In the genomic region with DNA sequence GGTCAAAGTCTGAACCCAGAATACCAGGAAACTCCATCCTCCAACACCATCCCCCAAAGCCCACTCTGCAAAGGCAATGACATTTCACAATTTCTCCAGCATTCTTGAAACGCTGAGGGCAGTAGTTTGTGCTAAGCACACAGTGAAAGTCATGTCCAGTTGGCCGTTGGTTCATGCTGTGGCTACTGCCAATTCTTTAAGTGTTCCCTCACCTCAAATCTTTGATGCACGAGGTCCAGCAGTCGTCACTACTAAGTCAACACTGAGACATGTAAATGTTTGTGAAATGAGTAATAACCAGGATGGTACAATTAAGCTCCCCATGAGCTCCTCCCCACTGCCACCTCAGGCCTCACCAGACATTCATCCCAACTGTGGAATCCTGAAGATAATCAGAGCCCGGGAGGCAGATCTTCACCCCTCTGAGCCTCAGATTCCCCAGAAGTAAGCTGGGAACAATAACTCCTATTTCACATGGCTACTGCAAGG, we compare ENCODE assay signal across 1 cellular context.
A peak's percentile ranks its signal among the peaks of the same experiment; 100 is the strongest.
TF ChIP-seq lines count a peak whose summit lies in the region.

No MANE protein-coding gene starts in this region.

TF ChIP-seq in HepG2, 621 proteins besides CTCF, POLR2A, EP300 and RAD21 (continued from another document and continues in another):
- no peak for TF ChIP-seq ZSCAN31 (CRISPR knock-in tag; IDR thresholded peaks at IDR 0.05; ENCODE audit: low read depth)
- no peak; the same call in 1 of the 2 replicates for TF ChIP-seq TRIM24 (CRISPR knock-in tag; IDR thresholded peaks at IDR 0.05)
- TF ChIP-seq STAG1 (CRISPR knock-in tag; IDR thresholded peaks at IDR 0.05) = no peak
- peak; percentile 68; the same call in 1 of the 2 replicates for TF ChIP-seq DNMT3B (CRISPR knock-in tag; conservative IDR thresholded peaks at IDR 0.05)
- TF ChIP-seq, protein P1, sequence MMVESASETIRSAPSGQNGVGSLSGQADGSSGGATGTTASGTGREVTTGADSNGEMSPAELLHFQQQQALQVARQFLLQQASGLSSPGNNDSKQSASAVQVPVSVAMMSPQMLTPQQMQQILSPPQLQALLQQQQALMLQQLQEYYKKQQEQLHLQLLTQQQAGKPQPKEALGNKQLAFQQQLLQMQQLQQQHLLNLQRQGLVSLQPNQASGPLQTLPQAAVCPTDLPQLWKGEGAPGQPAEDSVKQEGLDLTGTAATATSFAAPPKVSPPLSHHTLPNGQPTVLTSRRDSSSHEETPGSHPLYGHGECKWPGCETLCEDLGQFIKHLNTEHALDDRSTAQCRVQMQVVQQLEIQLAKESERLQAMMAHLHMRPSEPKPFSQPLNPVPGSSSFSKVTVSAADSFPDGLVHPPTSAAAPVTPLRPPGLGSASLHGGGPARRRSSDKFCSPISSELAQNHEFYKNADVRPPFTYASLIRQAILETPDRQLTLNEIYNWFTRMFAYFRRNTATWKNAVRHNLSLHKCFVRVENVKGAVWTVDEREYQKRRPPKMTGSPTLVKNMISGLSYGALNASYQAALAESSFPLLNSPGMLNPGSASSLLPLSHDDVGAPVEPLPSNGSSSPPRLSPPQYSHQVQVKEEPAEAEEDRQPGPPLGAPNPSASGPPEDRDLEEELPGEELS (CRISPR knock-in tag; IDR thresholded peaks at IDR 0.05) = peak; percentile 73
- TF ChIP-seq, protein P2, sequence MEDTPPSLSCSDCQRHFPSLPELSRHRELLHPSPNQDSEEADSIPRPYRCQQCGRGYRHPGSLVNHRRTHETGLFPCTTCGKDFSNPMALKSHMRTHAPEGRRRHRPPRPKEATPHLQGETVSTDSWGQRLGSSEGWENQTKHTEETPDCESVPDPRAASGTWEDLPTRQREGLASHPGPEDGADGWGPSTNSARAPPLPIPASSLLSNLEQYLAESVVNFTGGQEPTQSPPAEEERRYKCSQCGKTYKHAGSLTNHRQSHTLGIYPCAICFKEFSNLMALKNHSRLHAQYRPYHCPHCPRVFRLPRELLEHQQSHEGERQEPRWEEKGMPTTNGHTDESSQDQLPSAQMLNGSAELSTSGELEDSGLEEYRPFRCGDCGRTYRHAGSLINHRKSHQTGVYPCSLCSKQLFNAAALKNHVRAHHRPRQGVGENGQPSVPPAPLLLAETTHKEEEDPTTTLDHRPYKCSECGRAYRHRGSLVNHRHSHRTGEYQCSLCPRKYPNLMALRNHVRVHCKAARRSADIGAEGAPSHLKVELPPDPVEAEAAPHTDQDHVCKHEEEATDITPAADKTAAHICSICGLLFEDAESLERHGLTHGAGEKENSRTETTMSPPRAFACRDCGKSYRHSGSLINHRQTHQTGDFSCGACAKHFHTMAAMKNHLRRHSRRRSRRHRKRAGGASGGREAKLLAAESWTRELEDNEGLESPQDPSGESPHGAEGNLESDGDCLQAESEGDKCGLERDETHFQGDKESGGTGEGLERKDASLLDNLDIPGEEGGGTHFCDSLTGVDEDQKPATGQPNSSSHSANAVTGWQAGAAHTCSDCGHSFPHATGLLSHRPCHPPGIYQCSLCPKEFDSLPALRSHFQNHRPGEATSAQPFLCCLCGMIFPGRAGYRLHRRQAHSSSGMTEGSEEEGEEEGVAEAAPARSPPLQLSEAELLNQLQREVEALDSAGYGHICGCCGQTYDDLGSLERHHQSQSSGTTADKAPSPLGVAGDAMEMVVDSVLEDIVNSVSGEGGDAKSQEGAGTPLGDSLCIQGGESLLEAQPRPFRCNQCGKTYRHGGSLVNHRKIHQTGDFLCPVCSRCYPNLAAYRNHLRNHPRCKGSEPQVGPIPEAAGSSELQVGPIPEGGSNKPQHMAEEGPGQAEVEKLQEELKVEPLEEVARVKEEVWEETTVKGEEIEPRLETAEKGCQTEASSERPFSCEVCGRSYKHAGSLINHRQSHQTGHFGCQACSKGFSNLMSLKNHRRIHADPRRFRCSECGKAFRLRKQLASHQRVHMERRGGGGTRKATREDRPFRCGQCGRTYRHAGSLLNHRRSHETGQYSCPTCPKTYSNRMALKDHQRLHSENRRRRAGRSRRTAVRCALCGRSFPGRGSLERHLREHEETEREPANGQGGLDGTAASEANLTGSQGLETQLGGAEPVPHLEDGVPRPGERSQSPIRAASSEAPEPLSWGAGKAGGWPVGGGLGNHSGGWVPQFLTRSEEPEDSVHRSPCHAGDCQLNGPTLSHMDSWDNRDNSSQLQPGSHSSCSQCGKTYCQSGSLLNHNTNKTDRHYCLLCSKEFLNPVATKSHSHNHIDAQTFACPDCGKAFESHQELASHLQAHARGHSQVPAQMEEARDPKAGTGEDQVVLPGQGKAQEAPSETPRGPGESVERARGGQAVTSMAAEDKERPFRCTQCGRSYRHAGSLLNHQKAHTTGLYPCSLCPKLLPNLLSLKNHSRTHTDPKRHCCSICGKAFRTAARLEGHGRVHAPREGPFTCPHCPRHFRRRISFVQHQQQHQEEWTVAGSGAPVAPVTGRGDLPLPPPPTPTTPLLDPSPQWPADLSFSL (CRISPR knock-in tag; IDR thresholded peaks at IDR 0.05) = no peak
- TF ChIP-seq, protein P3, sequence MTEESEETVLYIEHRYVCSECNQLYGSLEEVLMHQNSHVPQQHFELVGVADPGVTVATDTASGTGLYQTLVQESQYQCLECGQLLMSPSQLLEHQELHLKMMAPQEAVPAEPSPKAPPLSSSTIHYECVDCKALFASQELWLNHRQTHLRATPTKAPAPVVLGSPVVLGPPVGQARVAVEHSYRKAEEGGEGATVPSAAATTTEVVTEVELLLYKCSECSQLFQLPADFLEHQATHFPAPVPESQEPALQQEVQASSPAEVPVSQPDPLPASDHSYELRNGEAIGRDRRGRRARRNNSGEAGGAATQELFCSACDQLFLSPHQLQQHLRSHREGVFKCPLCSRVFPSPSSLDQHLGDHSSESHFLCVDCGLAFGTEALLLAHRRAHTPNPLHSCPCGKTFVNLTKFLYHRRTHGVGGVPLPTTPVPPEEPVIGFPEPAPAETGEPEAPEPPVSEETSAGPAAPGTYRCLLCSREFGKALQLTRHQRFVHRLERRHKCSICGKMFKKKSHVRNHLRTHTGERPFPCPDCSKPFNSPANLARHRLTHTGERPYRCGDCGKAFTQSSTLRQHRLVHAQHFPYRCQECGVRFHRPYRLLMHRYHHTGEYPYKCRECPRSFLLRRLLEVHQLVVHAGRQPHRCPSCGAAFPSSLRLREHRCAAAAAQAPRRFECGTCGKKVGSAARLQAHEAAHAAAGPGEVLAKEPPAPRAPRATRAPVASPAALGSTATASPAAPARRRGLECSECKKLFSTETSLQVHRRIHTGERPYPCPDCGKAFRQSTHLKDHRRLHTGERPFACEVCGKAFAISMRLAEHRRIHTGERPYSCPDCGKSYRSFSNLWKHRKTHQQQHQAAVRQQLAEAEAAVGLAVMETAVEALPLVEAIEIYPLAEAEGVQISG (CRISPR knock-in tag; IDR thresholded peaks at IDR 0.05) = no peak; the same call in 1 of the 2 replicates
- TF ChIP-seq ZNF572 (CRISPR knock-in tag; IDR thresholded peaks at IDR 0.05) = no peak
- peak; percentile 99 for TF ChIP-seq ZNF644 (CRISPR knock-in tag; IDR thresholded peaks at IDR 0.05; ENCODE audit: low read depth)
- TF ChIP-seq, protein P4, sequence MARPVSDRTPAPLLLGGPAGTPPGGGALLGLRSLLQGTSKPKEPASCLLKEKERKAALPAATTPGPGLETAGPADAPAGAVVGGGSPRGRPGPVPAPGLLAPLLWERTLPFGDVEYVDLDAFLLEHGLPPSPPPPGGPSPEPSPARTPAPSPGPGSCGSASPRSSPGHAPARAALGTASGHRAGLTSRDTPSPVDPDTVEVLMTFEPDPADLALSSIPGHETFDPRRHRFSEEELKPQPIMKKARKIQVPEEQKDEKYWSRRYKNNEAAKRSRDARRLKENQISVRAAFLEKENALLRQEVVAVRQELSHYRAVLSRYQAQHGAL (CRISPR knock-in tag; IDR thresholded peaks at IDR 0.05; ENCODE audit: not compliant biosample characterization) = no peak
- TF ChIP-seq, protein P5, sequence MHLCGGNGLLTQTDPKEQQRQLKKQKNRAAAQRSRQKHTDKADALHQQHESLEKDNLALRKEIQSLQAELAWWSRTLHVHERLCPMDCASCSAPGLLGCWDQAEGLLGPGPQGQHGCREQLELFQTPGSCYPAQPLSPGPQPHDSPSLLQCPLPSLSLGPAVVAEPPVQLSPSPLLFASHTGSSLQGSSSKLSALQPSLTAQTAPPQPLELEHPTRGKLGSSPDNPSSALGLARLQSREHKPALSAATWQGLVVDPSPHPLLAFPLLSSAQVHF (CRISPR knock-in tag; IDR thresholded peaks at IDR 0.05) = no peak
- TF ChIP-seq, protein P6, sequence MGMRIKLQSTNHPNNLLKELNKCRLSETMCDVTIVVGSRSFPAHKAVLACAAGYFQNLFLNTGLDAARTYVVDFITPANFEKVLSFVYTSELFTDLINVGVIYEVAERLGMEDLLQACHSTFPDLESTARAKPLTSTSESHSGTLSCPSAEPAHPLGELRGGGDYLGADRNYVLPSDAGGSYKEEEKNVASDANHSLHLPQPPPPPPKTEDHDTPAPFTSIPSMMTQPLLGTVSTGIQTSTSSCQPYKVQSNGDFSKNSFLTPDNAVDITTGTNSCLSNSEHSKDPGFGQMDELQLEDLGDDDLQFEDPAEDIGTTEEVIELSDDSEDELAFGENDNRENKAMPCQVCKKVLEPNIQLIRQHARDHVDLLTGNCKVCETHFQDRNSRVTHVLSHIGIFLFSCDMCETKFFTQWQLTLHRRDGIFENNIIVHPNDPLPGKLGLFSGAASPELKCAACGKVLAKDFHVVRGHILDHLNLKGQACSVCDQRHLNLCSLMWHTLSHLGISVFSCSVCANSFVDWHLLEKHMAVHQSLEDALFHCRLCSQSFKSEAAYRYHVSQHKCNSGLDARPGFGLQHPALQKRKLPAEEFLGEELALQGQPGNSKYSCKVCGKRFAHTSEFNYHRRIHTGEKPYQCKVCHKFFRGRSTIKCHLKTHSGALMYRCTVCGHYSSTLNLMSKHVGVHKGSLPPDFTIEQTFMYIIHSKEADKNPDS (CRISPR knock-in tag; IDR thresholded peaks at IDR 0.05) = no peak
- TF ChIP-seq, protein P7, sequence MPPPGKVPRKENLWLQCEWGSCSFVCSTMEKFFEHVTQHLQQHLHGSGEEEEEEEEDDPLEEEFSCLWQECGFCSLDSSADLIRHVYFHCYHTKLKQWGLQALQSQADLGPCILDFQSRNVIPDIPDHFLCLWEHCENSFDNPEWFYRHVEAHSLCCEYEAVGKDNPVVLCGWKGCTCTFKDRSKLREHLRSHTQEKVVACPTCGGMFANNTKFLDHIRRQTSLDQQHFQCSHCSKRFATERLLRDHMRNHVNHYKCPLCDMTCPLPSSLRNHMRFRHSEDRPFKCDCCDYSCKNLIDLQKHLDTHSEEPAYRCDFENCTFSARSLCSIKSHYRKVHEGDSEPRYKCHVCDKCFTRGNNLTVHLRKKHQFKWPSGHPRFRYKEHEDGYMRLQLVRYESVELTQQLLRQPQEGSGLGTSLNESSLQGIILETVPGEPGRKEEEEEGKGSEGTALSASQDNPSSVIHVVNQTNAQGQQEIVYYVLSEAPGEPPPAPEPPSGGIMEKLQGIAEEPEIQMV (CRISPR knock-in tag; IDR thresholded peaks at IDR 0.05; ENCODE audit: low read depth) = no peak
- TF ChIP-seq, protein P8, sequence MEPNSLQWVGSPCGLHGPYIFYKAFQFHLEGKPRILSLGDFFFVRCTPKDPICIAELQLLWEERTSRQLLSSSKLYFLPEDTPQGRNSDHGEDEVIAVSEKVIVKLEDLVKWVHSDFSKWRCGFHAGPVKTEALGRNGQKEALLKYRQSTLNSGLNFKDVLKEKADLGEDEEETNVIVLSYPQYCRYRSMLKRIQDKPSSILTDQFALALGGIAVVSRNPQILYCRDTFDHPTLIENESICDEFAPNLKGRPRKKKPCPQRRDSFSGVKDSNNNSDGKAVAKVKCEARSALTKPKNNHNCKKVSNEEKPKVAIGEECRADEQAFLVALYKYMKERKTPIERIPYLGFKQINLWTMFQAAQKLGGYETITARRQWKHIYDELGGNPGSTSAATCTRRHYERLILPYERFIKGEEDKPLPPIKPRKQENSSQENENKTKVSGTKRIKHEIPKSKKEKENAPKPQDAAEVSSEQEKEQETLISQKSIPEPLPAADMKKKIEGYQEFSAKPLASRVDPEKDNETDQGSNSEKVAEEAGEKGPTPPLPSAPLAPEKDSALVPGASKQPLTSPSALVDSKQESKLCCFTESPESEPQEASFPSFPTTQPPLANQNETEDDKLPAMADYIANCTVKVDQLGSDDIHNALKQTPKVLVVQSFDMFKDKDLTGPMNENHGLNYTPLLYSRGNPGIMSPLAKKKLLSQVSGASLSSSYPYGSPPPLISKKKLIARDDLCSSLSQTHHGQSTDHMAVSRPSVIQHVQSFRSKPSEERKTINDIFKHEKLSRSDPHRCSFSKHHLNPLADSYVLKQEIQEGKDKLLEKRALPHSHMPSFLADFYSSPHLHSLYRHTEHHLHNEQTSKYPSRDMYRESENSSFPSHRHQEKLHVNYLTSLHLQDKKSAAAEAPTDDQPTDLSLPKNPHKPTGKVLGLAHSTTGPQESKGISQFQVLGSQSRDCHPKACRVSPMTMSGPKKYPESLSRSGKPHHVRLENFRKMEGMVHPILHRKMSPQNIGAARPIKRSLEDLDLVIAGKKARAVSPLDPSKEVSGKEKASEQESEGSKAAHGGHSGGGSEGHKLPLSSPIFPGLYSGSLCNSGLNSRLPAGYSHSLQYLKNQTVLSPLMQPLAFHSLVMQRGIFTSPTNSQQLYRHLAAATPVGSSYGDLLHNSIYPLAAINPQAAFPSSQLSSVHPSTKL (CRISPR knock-in tag; IDR thresholded peaks at IDR 0.05) = peak; percentile 93
- no peak for TF ChIP-seq HDAC6 (IDR thresholded peaks at IDR 0.05; ENCODE audit: low read depth, low read length)
- no peak for TF ChIP-seq JDP2 (CRISPR knock-in tag; IDR thresholded peaks at IDR 0.05; ENCODE audit: borderline replicate concordance)
- TF ChIP-seq ARNT (IDR thresholded peaks at IDR 0.05) = no peak
- TF ChIP-seq, protein P9, sequence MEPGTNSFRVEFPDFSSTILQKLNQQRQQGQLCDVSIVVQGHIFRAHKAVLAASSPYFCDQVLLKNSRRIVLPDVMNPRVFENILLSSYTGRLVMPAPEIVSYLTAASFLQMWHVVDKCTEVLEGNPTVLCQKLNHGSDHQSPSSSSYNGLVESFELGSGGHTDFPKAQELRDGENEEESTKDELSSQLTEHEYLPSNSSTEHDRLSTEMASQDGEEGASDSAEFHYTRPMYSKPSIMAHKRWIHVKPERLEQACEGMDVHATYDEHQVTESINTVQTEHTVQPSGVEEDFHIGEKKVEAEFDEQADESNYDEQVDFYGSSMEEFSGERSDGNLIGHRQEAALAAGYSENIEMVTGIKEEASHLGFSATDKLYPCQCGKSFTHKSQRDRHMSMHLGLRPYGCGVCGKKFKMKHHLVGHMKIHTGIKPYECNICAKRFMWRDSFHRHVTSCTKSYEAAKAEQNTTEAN (CRISPR knock-in tag; conservative IDR thresholded peaks at IDR 0.05) = peak; percentile 82
- TF ChIP-seq ZNF232 (CRISPR knock-in tag; IDR thresholded peaks at IDR 0.05; ENCODE audit: borderline replicate concordance) = no peak
- no peak for TF ChIP-seq ZNF160 (CRISPR knock-in tag; IDR thresholded peaks at IDR 0.05)
- TF ChIP-seq NBN (conservative IDR thresholded peaks at IDR 0.05) = no peak
- no peak for TF ChIP-seq FOXM1 (CRISPR knock-in tag; IDR thresholded peaks at IDR 0.05)
- TF ChIP-seq, protein P10, sequence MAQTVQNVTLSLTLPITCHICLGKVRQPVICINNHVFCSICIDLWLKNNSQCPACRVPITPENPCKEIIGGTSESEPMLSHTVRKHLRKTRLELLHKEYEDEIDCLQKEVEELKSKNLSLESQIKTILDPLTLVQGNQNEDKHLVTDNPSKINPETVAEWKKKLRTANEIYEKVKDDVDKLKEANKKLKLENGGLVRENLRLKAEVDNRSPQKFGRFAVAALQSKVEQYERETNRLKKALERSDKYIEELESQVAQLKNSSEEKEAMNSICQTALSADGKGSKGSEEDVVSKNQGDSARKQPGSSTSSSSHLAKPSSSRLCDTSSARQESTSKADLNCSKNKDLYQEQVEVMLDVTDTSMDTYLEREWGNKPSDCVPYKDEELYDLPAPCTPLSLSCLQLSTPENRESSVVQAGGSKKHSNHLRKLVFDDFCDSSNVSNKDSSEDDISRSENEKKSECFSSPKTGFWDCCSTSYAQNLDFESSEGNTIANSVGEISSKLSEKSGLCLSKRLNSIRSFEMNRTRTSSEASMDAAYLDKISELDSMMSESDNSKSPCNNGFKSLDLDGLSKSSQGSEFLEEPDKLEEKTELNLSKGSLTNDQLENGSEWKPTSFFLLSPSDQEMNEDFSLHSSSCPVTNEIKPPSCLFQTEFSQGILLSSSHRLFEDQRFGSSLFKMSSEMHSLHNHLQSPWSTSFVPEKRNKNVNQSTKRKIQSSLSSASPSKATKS (CRISPR knock-in tag; IDR thresholded peaks at IDR 0.05) = no peak
- no peak for TF ChIP-seq ZC3H4 (CRISPR knock-in tag; IDR thresholded peaks at IDR 0.05; ENCODE audit: borderline replicate concordance)
- no peak for TF ChIP-seq ZNF7 (CRISPR knock-in tag; IDR thresholded peaks at IDR 0.05)
- TF ChIP-seq ZNF3 (CRISPR knock-in tag; IDR thresholded peaks at IDR 0.05) = no peak
